17 cellular contexts compared by ENCODE assay signal in genomic region chr1:87803395-87803794, GRCh38.
DNase-seq lines count a peak whose midpoint lies in the region; ATAC-seq and TF ChIP-seq lines count a peak whose summit lies in the region.
"Had no signal": no experiment of that assay in that cellular context is flagged by ENCODE, and none has a peak within 500 bp of the region (broad histone marks: within the 10 kb centered on the region; RNA-seq: fewer than 3 reads in every experiment).

No MANE protein-coding gene starts in this region.

- H3K36me3 ChIP-seq in Caco-2 (ENCODE audit: control insufficient read depth, insufficient read depth, low read length) (no peaks in the 10 kb centered on the region), hepatocyte (replicated peaks; ENCODE audit: insufficient read depth, low read depth) (no peaks in the 10 kb centered on the region)
- H3K36me3 ChIP-seq: BLaER1 had no signal

- H3K4me1 ChIP-seq in Caco-2 (peaks cover 46% of the 10 kb centered on the region), hepatocyte (ENCODE audit: insufficient read depth) (peaks cover 35% of the 10 kb centered on the region)
- H3K4me1 ChIP-seq: BLaER1 had no signal

- peak overlapping the region; percentile 93 for H3K27ac ChIP-seq in hepatocyte
- H3K27ac ChIP-seq: 22Rv1, BLaER1, C4-2B, GM23248 had no signal

- POLR2A ChIA-PET in Caco-2 (lab: Charles Lee): no interaction called here

- H3K27me3 ChIP-seq in Caco-2 (replicated peaks; ENCODE audit: control insufficient read depth, insufficient read depth, low read length) (no peaks in the 10 kb centered on the region), hepatocyte (no peaks in the 10 kb centered on the region)
- H3K27me3 ChIP-seq: BLaER1 had no signal

- H3K9me3 ChIP-seq in Caco-2 (no peaks in the 10 kb centered on the region), hepatocyte (ENCODE audit: low read depth) (no peaks in the 10 kb centered on the region)
- H3K9me3 ChIP-seq: BLaER1 had no signal

- DNase-seq in DMS53 (lab: John Stamatoyannopoulos, UW) (peak; percentile 42), DMS53 treated with DMSO at 0.1 percent for 48 hours (lab: John Stamatoyannopoulos, UW; ENCODE audit: unreplicated experiment) (no peak), Caco-2 (no peak), hepatocyte (ENCODE audit: low spot score) (no peak), cardiac septum (ENCODE audit: low spot score) (no peak)
- DNase-seq: CD4-positive, CD25-positive, alpha-beta regulatory T cell; CD8-positive, alpha-beta T cell; DMS 273 treated with DMSO at 0.1 percent for 48 hours; DND-41; GM23248; H7; HCEC 1CT had no signal

- H3K9me2 ChIP-seq in hepatocyte (replicated peaks; ENCODE audit: insufficient read depth): no peaks in the 10 kb centered on the region

- intact Hi-C loops in Caco-2 (cut with micrococcal nuclease; ENCODE audit: unreplicated experiment) (no loop called here), cardiac septum (cut with DNase I) (no loop called here)

- peak overlapping the region; percentile 45 for H3K27ac Mint-ChIP-seq in Caco-2 (ENCODE audit: unreplicated experiment)
- H3K27ac Mint-ChIP-seq: B cell; CD4-positive, CD25-positive, alpha-beta regulatory T cell; CD8-positive, alpha-beta T cell had no signal

- peaks cover 12% of the 10 kb centered on the region for H3K4me1 Mint-ChIP-seq in Caco-2 (ENCODE audit: low read depth, unreplicated experiment)
- H3K4me1 Mint-ChIP-seq: B cell; CD4-positive, CD25-positive, alpha-beta regulatory T cell had no signal

- BruUV-seq in Caco-2 (replicated peaks; lab: Mats Ljungman, UMichigan): no TSS peak

- no peaks in the 10 kb centered on the region for H3K9me3 Mint-ChIP-seq in Caco-2 (ENCODE audit: unreplicated experiment)
- H3K9me3 Mint-ChIP-seq: CD8-positive, alpha-beta T cell had no signal

- no peaks in the 10 kb centered on the region for H4K20me1 ChIP-seq in hepatocyte (ENCODE audit: insufficient read depth, poor library complexity, severe bottlenecking)
- H4K20me1 ChIP-seq: BLaER1 had no signal

- TF ChIP-seq CTCF in Caco-2 (IDR thresholded peaks at IDR 0.05; ENCODE audit: insufficient read depth in 1 of 2, low read depth in 1 of 2, low read length in 1 of 2, severe bottlenecking in 1 of 2, unreplicated experiment in 1 of 2) (no peak), hepatocyte (IDR thresholded peaks at IDR 0.05; ENCODE audit: poor library complexity) (no peak)

- no peak overlapping the region for H3K4me3 ChIP-seq in Caco-2 (ENCODE audit: low read depth, low read length)
- no peak overlapping the region for H3K4me3 ChIP-seq in hepatocyte
- H3K4me3 ChIP-seq: BLaER1, GM23248 had no signal

- peak overlapping the region; percentile 1 for H3K4me2 ChIP-seq in hepatocyte
- H3K4me2 ChIP-seq: BLaER1 had no signal

- CTCF ChIA-PET in Caco-2 (lab: Charles Lee): no interaction called here

- H3K79me2 ChIP-seq in hepatocyte: no peaks in the 10 kb centered on the region

- no peak for ATAC-seq in GM18502 (IDR thresholded peaks at IDR 0.05; ENCODE audit: poor library complexity, unreplicated experiment)
- ATAC-seq: CD8-positive, alpha-beta T cell had no signal

- no peaks in the 10 kb centered on the region for H3K27me3 Mint-ChIP-seq in Caco-2 (ENCODE audit: insufficient read depth, unreplicated experiment)
- H3K27me3 Mint-ChIP-seq: B cell; CD4-positive, CD25-positive, alpha-beta regulatory T cell had no signal

- peak overlapping the region; percentile 50 for H3K4me3 Mint-ChIP-seq in Caco-2 (ENCODE audit: unreplicated experiment)
- H3K4me3 Mint-ChIP-seq: B cell; CD4-positive, CD25-positive, alpha-beta regulatory T cell; CD8-positive, alpha-beta T cell had no signal

- no peaks in the 10 kb centered on the region for H3K36me3 Mint-ChIP-seq in Caco-2 (ENCODE audit: insufficient read depth, unreplicated experiment)
- H3K36me3 Mint-ChIP-seq: CD4-positive, CD25-positive, alpha-beta regulatory T cell; CD8-positive, alpha-beta T cell had no signal

- no peak overlapping the region for H2AFZ ChIP-seq in hepatocyte
- H2AFZ ChIP-seq: GM23248 had no signal
